Comparison of ENCODE assay signal across 1 cellular context in genomic region chr5:141258464-141258863, GRCh38.
A peak's percentile ranks its signal among the peaks of the same experiment; 100 is the strongest.
TF ChIP-seq lines count a peak whose summit lies in the region.

No MANE protein-coding gene starts in this region.

TF ChIP-seq in K562, 482 proteins besides CTCF, POLR2A, EP300 and RAD21:
- TF ChIP-seq KLF6 (CRISPR knock-in tag; IDR thresholded peaks at IDR 0.05; ENCODE audit: borderline replicate concordance) (no peak), ZNF507 (tag; conservative IDR thresholded peaks at IDR 0.05) (peak; percentile 91)
TF ChIP-seq in K562: peak in this region for 1.
